In genomic region chr17:62653002-62653830, GRCh38 we compare ENCODE assay signal across 8 cellular contexts. TPM values are rescaled to one million over a fixed set of nuclear protein-coding genes. Genes with fewer than 3 reads are reported as not detected.
DNase-seq lines count a peak whose midpoint lies in the region; ATAC-seq and TF ChIP-seq lines count a peak whose summit lies in the region.

No MANE protein-coding gene starts in this region.

- H3K36me3 Mint-ChIP-seq in CD14-positive monocyte (no peaks in the 10 kb centered on the region), natural killer cell (no peaks in the 10 kb centered on the region)

- H3K27me3 ChIP-seq in NT2/D1 (ENCODE audit: insufficient read depth, insufficient read length) (peaks cover 8% of the 10 kb centered on the region), esophagus squamous epithelium (no peaks in the 10 kb centered on the region)

- H3K4me1 ChIP-seq in NT2/D1 (ENCODE audit: insufficient read depth, insufficient read length) (peaks cover 16% of the 10 kb centered on the region), esophagus squamous epithelium (peaks cover 26 to 50% (median 27%) of the 10 kb centered on the region in 3 donors)

- peak overlapping the region; percentile 67 to 84 (median 78) for H3K27ac ChIP-seq in esophagus squamous epithelium

- peak overlapping the region; percentile 76 for H3K9ac ChIP-seq in NT2/D1 (ENCODE audit: insufficient read length, low read depth)

- H3K9me3 Mint-ChIP-seq in CD14-positive monocyte (peaks cover 0 to 4% (median 0%) of the 10 kb centered on the region in 7 donors), natural killer cell (no peaks in the 10 kb centered on the region)
- no peaks in the 10 kb centered on the region for H3K9me3 Mint-ChIP-seq in stimulated activated naive CD8-positive, alpha-beta T cell treated with anti-CD3 and anti-CD28 coated beads, Interleukin-15, amount 100 ng/mL, for 72 hours

- peak overlapping the region; percentile 82 to 94 for H3K4me3 Mint-ChIP-seq in CD14-positive monocyte
- H3K4me3 Mint-ChIP-seq in natural killer cell = peak overlapping the region; percentile 85
- peak overlapping the region; percentile 87 to 91 for H3K4me3 Mint-ChIP-seq in stimulated activated naive CD8-positive, alpha-beta T cell treated with anti-CD3 and anti-CD28 coated beads, Interleukin-15, amount 100 ng/mL, for 72 hours

- TF ChIP-seq POLR2A in esophagus squamous epithelium (IDR thresholded peaks at IDR 0.05) = no peak

- H3K9me3 ChIP-seq in NT2/D1 (ENCODE audit: insufficient read depth, low read length) = peaks cover 6% of the 10 kb centered on the region; the same call in 1 of the 2 replicates
- no peaks in the 10 kb centered on the region for H3K9me3 ChIP-seq in esophagus squamous epithelium

- intact Hi-C loops in CD14-positive monocyte (cut with micrococcal nuclease) (no loop called here), esophagus squamous epithelium (cut with DNase I) (no loop called here), natural killer cell (cut with micrococcal nuclease) (no loop called here)

- no peak for DNase-seq in CD14-positive monocyte (ENCODE audit: low spot score)
- DNase-seq in NT2/D1 (ENCODE audit: low read depth, low spot score) = peak; percentile 66
- peak; percentile 42 for DNase-seq in activated T-cell treated with anti-CD3 and anti-CD28 coated beads for 1 hour (ENCODE audit: low read depth)
- DNase-seq in esophagus squamous epithelium (lab: John Stamatoyannopoulos, UW) = no peak
- peak; percentile 39 for DNase-seq in natural killer cell
- DNase-seq in stimulated activated naive CD8-positive, alpha-beta T cell treated with anti-CD3 and anti-CD28 coated beads, Interleukin-15, amount 100 ng/mL, for 72 hours = peak; percentile 93 to 97

- TF ChIP-seq CTCF in CD14-positive monocyte (IDR thresholded peaks at IDR 0.05) (no peak), esophagus squamous epithelium (IDR thresholded peaks at IDR 0.05) (no peak), natural killer cell (IDR thresholded peaks at IDR 0.05) (no peak)

- 6 to 13% methylated on average over 14 to 21 of the region's 30 CpGs for WGBS in esophagus squamous epithelium, 2 donors

- ATAC-seq in GM19467 (IDR thresholded peaks at IDR 0.05; ENCODE audit: unreplicated experiment) (peak; percentile 56), HG03575 (IDR thresholded peaks at IDR 0.05; ENCODE audit: extremely low read depth, insufficient number of reproducible peaks, low FRiP score, unreplicated experiment) (peak; percentile 82), natural killer cell (peak; percentile 75 to 79 (median 77))
- ATAC-seq in stimulated activated naive CD8-positive, alpha-beta T cell treated with anti-CD3 and anti-CD28 coated beads, Interleukin-15, amount 100 ng/mL, for 72 hours = peak; percentile 93

- H3K36me3 ChIP-seq in NT2/D1 (ENCODE audit: insufficient read depth, insufficient read length, low read length) (peaks cover 11% of the 10 kb centered on the region), esophagus squamous epithelium (peaks cover 0 to 5% (median 0%) of the 10 kb centered on the region in 3 donors)

- H3K4me1 Mint-ChIP-seq in CD14-positive monocyte = peaks cover 28% of the 10 kb centered on the region
- H3K4me1 Mint-ChIP-seq in natural killer cell = peaks cover 15 to 18% of the 10 kb centered on the region in 2 donors
- peaks cover 32% of the 10 kb centered on the region for H3K4me1 Mint-ChIP-seq in stimulated activated naive CD8-positive, alpha-beta T cell treated with anti-CD3 and anti-CD28 coated beads, Interleukin-15, amount 100 ng/mL, for 72 hours

- H3K27me3 Mint-ChIP-seq in CD14-positive monocyte (ENCODE audit: low read depth in 3 of 3) (peaks cover 26 to 39% (median 29%) of the 10 kb centered on the region in 3 donors), natural killer cell (ENCODE audit: low read depth in 2 of 2) (peaks cover 0 to 21% of the 10 kb centered on the region in 2 donors)
- H3K27me3 Mint-ChIP-seq in stimulated activated naive CD8-positive, alpha-beta T cell treated with anti-CD3 and anti-CD28 coated beads, Interleukin-15, amount 100 ng/mL, for 72 hours = peaks cover 36% of the 10 kb centered on the region

- peak overlapping the region in 5 of 7 donors; percentile 50 to 79 (median 57) for H3K27ac Mint-ChIP-seq in CD14-positive monocyte
- peak overlapping the region in 1 of 2 donors; percentile 75 for H3K27ac Mint-ChIP-seq in natural killer cell
- H3K27ac Mint-ChIP-seq in stimulated activated naive CD8-positive, alpha-beta T cell treated with anti-CD3 and anti-CD28 coated beads, Interleukin-15, amount 100 ng/mL, for 72 hours = peak overlapping the region; percentile 27 to 66

- H3K4me3 ChIP-seq in NT2/D1 (ENCODE audit: insufficient read length, low read depth) = peak overlapping the region; percentile 51
- H3K4me3 ChIP-seq in esophagus squamous epithelium = peak overlapping the region; percentile 37 to 66 (median 50)

RNA-seq across cellular contexts. Expression of gene MRC2, which starts 25.7 kb away (rescaled TPM):
- polyA plus RNA-seq in CD14-positive monocyte = not detected
- total RNA-seq in esophagus squamous epithelium = 10 to 100 TPM; 38.8 to 64.7 (median 61.6) TPM
- total RNA-seq in natural killer cell = under 1 TPM; 0.23 to 0.54 (median 0.50) TPM

Comparison
In these comparisons a context has a peak if more than half of its experiments do, and no peak if none do; other contexts are left out.
1. DNase-seq: peak in NT2/D1 (single experiment), activated T-cell treated with anti-CD3 and anti-CD28 coated beads for 1 hour (single experiment), natural killer cell (single experiment) and stimulated activated naive CD8-positive, alpha-beta T cell treated with anti-CD3 and anti-CD28 coated beads, Interleukin-15, amount 100 ng/mL, for 72 hours (2 of 2); none in CD14-positive monocyte (single experiment) and esophagus squamous epithelium (single experiment).
2. RNA of gene MRC2, which starts 25.7 kb away (total RNA-seq): 38.8 to 64.7 TPM in esophagus squamous epithelium; 0.23 to 0.54 TPM in natural killer cell; every median in the first group is over 10 times any median in the second.
3. Peak in every context shown above with its lines, with median percentiles within 50 percentile points of each other: H3K4me3 Mint-ChIP-seq and ATAC-seq.